9 cellular contexts compared by ENCODE assay signal in genomic region chr15:100438570-100438969, GRCh38.
DNase-seq lines count a peak whose midpoint lies in the region; ATAC-seq and TF ChIP-seq lines count a peak whose summit lies in the region.
"Had no signal": no experiment of that assay in that cellular context is flagged by ENCODE, and none has a peak within 500 bp of the region (broad histone marks: within the 10 kb centered on the region; RNA-seq: fewer than 3 reads in every experiment).

No MANE protein-coding gene starts in this region.

- DNase-seq in GM06990 (ENCODE audit: extremely low read depth, insufficient read length) (peak; percentile 16), Peyer's patch (peak in 2 of 3 donors; percentile 33 to 71), fibroblast of the aortic adventitia (ENCODE audit: low read depth) (peak; percentile 0), spleen (peak; percentile 75), UCSD-AML1 (lab: John Stamatoyannopoulos, UW; ENCODE audit: unreplicated experiment) (no peak)
- no peak for DNase-seq in effector CD4-positive, alpha-beta T cell
- DNase-seq: activated naive CD8-positive, alpha-beta T cell treated with anti-CD3 and anti-CD28 coated beads, Interleukin-2, amount 10 ng/mL, durations not matched to agents 7 days and 5 days had no signal

- WGBS in spleen, 5 donors: 15 to 41% (median 20%) methylated on average over 2 of the region's 2 CpGs

- H3K4me1 ChIP-seq in Peyer's patch (no peaks in the 10 kb centered on the region), spleen (peaks cover 0 to 4% (median 0%) of the 10 kb centered on the region in 6 donors)

- no peaks in the 10 kb centered on the region for H3K36me3 ChIP-seq in GM06990 (ENCODE audit: control insufficient read depth, insufficient read depth, low read length)
- no peaks in the 10 kb centered on the region for H3K36me3 ChIP-seq in Peyer's patch
- no peaks in the 10 kb centered on the region for H3K36me3 ChIP-seq in spleen

- TF ChIP-seq CTCF in GM06990 (IDR thresholded peaks at IDR 0.05; ENCODE audit: insufficient read depth, low read length, poor library complexity, severe bottlenecking) (no peak), Peyer's patch (IDR thresholded peaks at IDR 0.05) (no peak), fibroblast of the aortic adventitia (IDR thresholded peaks at IDR 0.05; ENCODE audit: insufficient read depth, low read length) (no peak), spleen (IDR thresholded peaks at IDR 0.05 in 8 of 11, conservative IDR thresholded peaks at IDR 0.05 in 3 of 11) (no peak)

- H3K4me3 ChIP-seq in GM06990 (replicated peaks; ENCODE audit: low read depth, low read length) (no peak overlapping the region), Peyer's patch (no peak overlapping the region), fibroblast of the aortic adventitia (ENCODE audit: low read depth, low read length) (no peak overlapping the region), spleen (no peak overlapping the region)

- intact Hi-C loops in spleen (cut with DNase I; ENCODE audit: low total_unique reads): no loop called here

- no peak for TF ChIP-seq POLR2A in Peyer's patch (IDR thresholded peaks at IDR 0.05)
- no peak for TF ChIP-seq POLR2A in spleen (IDR thresholded peaks at IDR 0.05)

- H3K27me3 ChIP-seq in GM06990 (replicated peaks; ENCODE audit: control insufficient read depth, insufficient read depth, low read length): no peaks in the 10 kb centered on the region
- H3K27me3 ChIP-seq in Peyer's patch: no peaks in the 10 kb centered on the region
- no peaks in the 10 kb centered on the region for H3K27me3 ChIP-seq in spleen (replicated peaks in 1 of 7)

- ATAC-seq in HG03159 (IDR thresholded peaks at IDR 0.05; ENCODE audit: unreplicated experiment) (peak; percentile 94), GM19324 (IDR thresholded peaks at IDR 0.05; ENCODE audit: low FRiP score, unreplicated experiment) (no peak)

- H3K9me3 ChIP-seq in Peyer's patch (no peaks in the 10 kb centered on the region), spleen (no peaks in the 10 kb centered on the region)

- H3K27ac ChIP-seq in Peyer's patch: no peak overlapping the region
- no peak overlapping the region for H3K27ac ChIP-seq in spleen

Comparison
In these comparisons a context has a peak if more than half of its experiments do, and no peak if none do; other contexts are left out.
1. DNase-seq: peak in GM06990 (single experiment), Peyer's patch (2 of 3), fibroblast of the aortic adventitia (single experiment) and spleen (single experiment); none in effector CD4-positive, alpha-beta T cell (single experiment) and UCSD-AML1 (single experiment).